In the genomic region with DNA sequence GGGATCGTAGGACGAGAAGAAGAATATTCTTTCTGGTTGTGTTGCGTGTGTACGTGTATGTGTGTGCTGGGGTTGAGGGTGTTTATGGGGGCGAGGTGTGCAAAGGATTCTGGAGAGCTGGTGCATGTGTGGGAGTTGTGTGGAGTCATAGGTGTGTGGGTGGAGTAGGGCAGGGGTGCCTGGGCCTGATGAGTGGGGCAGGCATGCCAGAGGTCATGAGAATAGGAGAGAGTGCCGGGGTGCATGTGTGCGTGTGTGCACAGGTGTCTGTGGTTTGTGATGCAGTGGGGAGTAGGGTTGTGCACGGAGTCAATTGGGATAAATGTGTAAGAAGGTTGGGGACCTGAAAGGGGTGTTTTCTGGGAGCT, we compare ENCODE assay signal across 6 cellular contexts. TPM values are rescaled to one million over a fixed set of nuclear protein-coding genes. Genes with fewer than 3 reads are reported as not detected.
DNase-seq lines count a peak whose midpoint lies in the region; TF ChIP-seq lines count a peak whose summit lies in the region.

No MANE protein-coding gene starts in this region.

- H3K9me3 ChIP-seq in esophagus squamous epithelium (no peaks in the 10 kb centered on the region), spleen (no peaks in the 10 kb centered on the region)

- peaks cover 24 to 67% (median 34%) of the 10 kb centered on the region in 3 donors for H3K4me1 ChIP-seq in esophagus squamous epithelium
- peaks cover 0 to 72% (median 36%) of the 10 kb centered on the region in 6 donors for H3K4me1 ChIP-seq in spleen

- DNase-seq in activated CD4-positive, alpha-beta T cell treated with anti-CD3 and anti-CD28 coated beads, Interleukin-2, amount 10 ng/mL, durations not matched to agents 7 days and 5 days, result no peak
- DNase-seq in esophagus squamous epithelium (lab: John Stamatoyannopoulos, UW), result no peak
- DNase-seq in spleen, result no peak
- no peak for DNase-seq in kidney glomerular epithelial cell (lab: John Stamatoyannopoulos, UW)
- no peak for DNase-seq in middle frontal gyrus (ENCODE audit: extremely low spot score, low spot score)
- DNase-seq in DMS114 treated with DMSO at 0.1 percent for 48 hours (lab: John Stamatoyannopoulos, UW; ENCODE audit: unreplicated experiment), result no peak

- H3K4me1 Mint-ChIP-seq in activated CD4-positive, alpha-beta T cell treated with anti-CD3 and anti-CD28 coated beads, Interleukin-2, amount 10 ng/mL, durations not matched to agents 7 days and 5 days, result peaks cover 15% of the 10 kb centered on the region

- no peak overlapping the region for H3K27ac Mint-ChIP-seq in activated CD4-positive, alpha-beta T cell treated with anti-CD3 and anti-CD28 coated beads, Interleukin-2, amount 10 ng/mL, durations not matched to agents 7 days and 5 days

- 24 to 41% methylated on average over 8 of the region's 8 CpGs for WGBS in esophagus squamous epithelium, 2 donors
- WGBS in spleen, 5 donors, result 68 to 76% (median 73%) methylated on average over 8 of the region's 8 CpGs

- H3K27me3 ChIP-seq in esophagus squamous epithelium, result no peaks in the 10 kb centered on the region
- no peaks in the 10 kb centered on the region for H3K27me3 ChIP-seq in spleen (replicated peaks in 1 of 7)

- peak overlapping the region; percentile 54 to 86 (median 66) for H3K4me3 ChIP-seq in esophagus squamous epithelium
- peak overlapping the region in 7 of 8 donors; percentile 36 to 80 (median 54) for H3K4me3 ChIP-seq in spleen

- H3K4me3 Mint-ChIP-seq in activated CD4-positive, alpha-beta T cell treated with anti-CD3 and anti-CD28 coated beads, Interleukin-2, amount 10 ng/mL, durations not matched to agents 7 days and 5 days, result peak overlapping the region; percentile 59

- no peaks in the 10 kb centered on the region for H3K36me3 Mint-ChIP-seq in activated CD4-positive, alpha-beta T cell treated with anti-CD3 and anti-CD28 coated beads, Interleukin-2, amount 10 ng/mL, durations not matched to agents 7 days and 5 days (ENCODE audit: low read depth)

- TF ChIP-seq CTCF in esophagus squamous epithelium (IDR thresholded peaks at IDR 0.05) (no peak), spleen (IDR thresholded peaks at IDR 0.05 in 8 of 11, conservative IDR thresholded peaks at IDR 0.05 in 3 of 11) (no peak)

- H3K36me3 ChIP-seq in esophagus squamous epithelium, result peaks cover 0 to 7% (median 0%) of the 10 kb centered on the region in 3 donors
- peaks cover 0 to 9% (median 0%) of the 10 kb centered on the region in 6 donors for H3K36me3 ChIP-seq in spleen

- intact Hi-C loops in esophagus squamous epithelium (cut with DNase I), result no loop called here
- intact Hi-C loops in spleen (cut with DNase I; ENCODE audit: low total_unique reads), result loop anchor here (5.0 kb wide), 1 partner anchor 40 kb away; no protein-coding TSS in a partner anchor

- H3K9me3 Mint-ChIP-seq in activated CD4-positive, alpha-beta T cell treated with anti-CD3 and anti-CD28 coated beads, Interleukin-2, amount 10 ng/mL, durations not matched to agents 7 days and 5 days, result no peaks in the 10 kb centered on the region

- POLR2A ChIA-PET in activated CD4-positive, alpha-beta T cell treated with anti-CD3 and anti-CD28 coated beads, Interleukin-2, amount 10 ng/mL, durations not matched to agents 7 days and 5 days (lab: Charles Lee), result no interaction called here

- H3K27ac ChIP-seq in esophagus squamous epithelium (peak overlapping the region; percentile 76 to 89 (median 84)), spleen (peak overlapping the region in 6 of 8 donors; percentile 54 to 94 (median 79))

- no peak for TF ChIP-seq POLR2A in esophagus squamous epithelium (IDR thresholded peaks at IDR 0.05)
- no peak for TF ChIP-seq POLR2A in spleen (IDR thresholded peaks at IDR 0.05)

- CTCF ChIA-PET in activated CD4-positive, alpha-beta T cell treated with anti-CD3 and anti-CD28 coated beads, Interleukin-2, amount 10 ng/mL, durations not matched to agents 7 days and 5 days (lab: Charles Lee), result no interaction called here

- no peaks in the 10 kb centered on the region for H3K27me3 Mint-ChIP-seq in activated CD4-positive, alpha-beta T cell treated with anti-CD3 and anti-CD28 coated beads, Interleukin-2, amount 10 ng/mL, durations not matched to agents 7 days and 5 days

RNA-seq across cellular contexts. Expression of gene TMEM91, which starts 0.6 kb away (rescaled TPM):
- total RNA-seq in activated CD4-positive, alpha-beta T cell treated with anti-CD3 and anti-CD28 coated beads, Interleukin-2, amount 10 ng/mL, durations not matched to agents 7 days and 5 days, result 1 to 10 TPM; 5.4 to 5.6 TPM
- 10 to 100 TPM in 2 of 4 donors, 1 to 10 TPM in 2; 6.2 to 15.8 (median 9.3) TPM for total RNA-seq in esophagus squamous epithelium
- 10 to 100 TPM; 19.3 to 62.0 (median 23.5) TPM for total RNA-seq in spleen
- polyA plus RNA-seq in spleen, result 10 to 100 TPM; 13.4 to 37.1 (median 34.4) TPM

RNA-seq across cellular contexts. Expression of gene B9D2, which starts 13.0 kb away (rescaled TPM):
- 10 to 100 TPM; 11.6 to 11.7 TPM for total RNA-seq in activated CD4-positive, alpha-beta T cell treated with anti-CD3 and anti-CD28 coated beads, Interleukin-2, amount 10 ng/mL, durations not matched to agents 7 days and 5 days
- 1 to 10 TPM; 2.5 to 4.6 (median 3.7) TPM for total RNA-seq in esophagus squamous epithelium
- total RNA-seq in spleen, result 10 to 100 TPM in 1 of 7 donors, 1 to 10 TPM in 6; 7.5 to 10.2 (median 8.4) TPM
- polyA plus RNA-seq in spleen, result 10 to 100 TPM in 2 of 3 donors, 1 to 10 TPM in 1; 8.6 to 11.9 (median 10.5) TPM

RNA-seq across cellular contexts. Expression of gene EXOSC5, which starts 20.2 kb away (rescaled TPM):
- 10 to 100 TPM; 21.1 to 26.9 TPM for total RNA-seq in activated CD4-positive, alpha-beta T cell treated with anti-CD3 and anti-CD28 coated beads, Interleukin-2, amount 10 ng/mL, durations not matched to agents 7 days and 5 days
- 10 to 100 TPM; 22.4 to 37.0 (median 28.6) TPM for total RNA-seq in esophagus squamous epithelium
- 10 to 100 TPM; 10.1 to 21.0 (median 14.0) TPM for total RNA-seq in spleen
- 10 to 100 TPM; 32.1 to 53.8 (median 42.3) TPM for polyA plus RNA-seq in spleen

RNA-seq across cellular contexts. Expression of gene BCKDHA, which starts 20.6 kb away (rescaled TPM):
- total RNA-seq in activated CD4-positive, alpha-beta T cell treated with anti-CD3 and anti-CD28 coated beads, Interleukin-2, amount 10 ng/mL, durations not matched to agents 7 days and 5 days, result 10 to 100 TPM; 12.7 TPM
- total RNA-seq in esophagus squamous epithelium (10 to 100 TPM; 55.1 to 87.2 (median 58.6) TPM), spleen (10 to 100 TPM; 10.3 to 55.6 (median 28.3) TPM)
- 10 to 100 TPM; 28.0 to 34.9 (median 29.9) TPM for polyA plus RNA-seq in spleen

RNA-seq across cellular contexts. Expression of gene TGFB1, which starts 23.3 kb away (rescaled TPM):
- total RNA-seq in activated CD4-positive, alpha-beta T cell treated with anti-CD3 and anti-CD28 coated beads, Interleukin-2, amount 10 ng/mL, durations not matched to agents 7 days and 5 days, result 100 to 1,000 TPM; 194 TPM
- total RNA-seq in esophagus squamous epithelium, result 10 to 100 TPM; 13.6 to 36.2 (median 31.9) TPM
- total RNA-seq in spleen, result 100 to 1,000 TPM in 6 of 7 donors, 10 to 100 TPM in 1; 79.3 to 147 (median 130) TPM
- polyA plus RNA-seq in spleen, result 10 to 100 TPM; 23.0 to 56.0 (median 25.2) TPM
